6 cellular contexts compared by ENCODE assay signal in genomic region chr10:75887369-75887768, GRCh38.
"Had no signal": no experiment of that assay in that cellular context is flagged by ENCODE, and none has a peak within 500 bp of the region (broad histone marks: within the 10 kb centered on the region; RNA-seq: fewer than 3 reads in every experiment).

No MANE protein-coding gene starts in this region.

- DNase-seq: IMR-90, KBM-7, KG1 had no signal

- H3K9ac ChIP-seq: KMS-11 had no signal

- FAIRE-seq: HTR-8/SVneo had no signal

- H3K4me2 ChIP-seq: KMS-11 had no signal

- H3K27ac ChIP-seq: HL-60, KMS-11 had no signal
